1 cellular context compared by ENCODE assay signal in genomic region chr16:31265329-31266245, GRCh38.
TF ChIP-seq lines count a peak whose summit lies in the region.

No MANE protein-coding gene starts in this region.

TF ChIP-seq in SK-N-SH treated with all-trans-retinoic acid at 6 μM for 48 hours, 23 proteins besides CTCF, POLR2A, EP300 and RAD21 (continued from another document):
- TF ChIP-seq SNAI2 (CRISPR knock-in tag; IDR thresholded peaks at IDR 0.05) (no peak), CSDC2 (CRISPR knock-in tag; IDR thresholded peaks at IDR 0.05) (no peak), ZC3H10 (CRISPR knock-in tag; IDR thresholded peaks at IDR 0.05) (no peak), ZFP30 (CRISPR knock-in tag; IDR thresholded peaks at IDR 0.05) (no peak), CSRNP3 (CRISPR knock-in tag; IDR thresholded peaks at IDR 0.05) (no peak)
